In genomic region chr10:69500864-69501468, GRCh38 we compare ENCODE assay signal across 23 cellular contexts.
"Had no signal": no experiment of that assay in that cellular context is flagged by ENCODE, and none has a peak within 500 bp of the region (broad histone marks: within the 10 kb centered on the region; RNA-seq: fewer than 3 reads in every experiment).

No MANE protein-coding gene starts in this region.

- DNase-seq: activated CD4-positive, alpha-beta T cell treated with anti-CD3 and anti-CD28 coated beads for 48 hours; activated CD4-positive, alpha-beta T cell treated with anti-CD3 and anti-CD28 coated beads, Interleukin-2, amount 50 U/mL, for 48 hours; activated CD8-positive, alpha-beta memory T cell treated with anti-CD3 and anti-CD28 coated beads, Interleukin-2, amount 50 U/mL, for 4 hours; activated T-cell treated with anti-CD3 and anti-CD28 coated beads, Interleukin-2, amount 50 U/mL, for 24 hours; anterior cingulate cortex; effector CD4-positive, alpha-beta T cell; hippocampal formation; left cardiac atrium; midbrain; naive thymus-derived CD4-positive, alpha-beta T cell; pancreas; psoas muscle; stimulated activated naive CD4-positive, alpha-beta T cell; SW 1271; T1000; thyroid gland; WERI-Rb-1 had no signal

- H3K9me3 Mint-ChIP-seq: activated naive CD4-positive, alpha-beta T cell treated with anti-CD3 and anti-CD28 coated beads, Interleukin-2, amount 50 U/mL, for 72 hours; activated T-cell treated with anti-CD3 and anti-CD28 coated beads, Interleukin-2, amount 50 U/mL, for 24 hours; central memory CD8-positive, alpha-beta T cell; dendritic cell treated with granulocyte-macrophage colony-stimulating factor and Interleukin-4, amounts not matched to agents 40 ng/mL and 50 ng/mL, for 4 days; naive thymus-derived CD4-positive, alpha-beta T cell; T-helper 1 cell treated with Interleukin-12 subunit alpha and Interleukin-12 subunit beta and Interleukin-4 antibody, amounts not matched to agents 30 μg/mL and 1 μg/mL, for 36 hours had no signal

- H3K9me3 ChIP-seq: pancreas, psoas muscle, right atrium auricular region, thyroid gland had no signal

- H3K4me1 ChIP-seq: pancreas, right atrium auricular region had no signal

- ATAC-seq: activated CD4-positive, CD25-positive, alpha-beta regulatory T cell treated with anti-CD3 and anti-CD28 coated beads, Interleukin-2, amount 50 U/mL, for 24 hours; activated naive CD4-positive, alpha-beta T cell treated with anti-CD3 and anti-CD28 coated beads, Interleukin-2, amount 50 U/mL, for 72 hours; left cardiac atrium; naive thymus-derived CD4-positive, alpha-beta T cell; pancreas; psoas muscle had no signal

- H3K27me3 ChIP-seq: pancreas, right atrium auricular region, thyroid gland had no signal

- H3K27ac Mint-ChIP-seq: activated naive CD4-positive, alpha-beta T cell treated with anti-CD3 and anti-CD28 coated beads, Interleukin-2, amount 50 U/mL, for 72 hours; activated T-cell treated with anti-CD3 and anti-CD28 coated beads, Interleukin-2, amount 50 U/mL, for 24 hours; dendritic cell treated with granulocyte-macrophage colony-stimulating factor and Interleukin-4, amounts not matched to agents 40 ng/mL and 50 ng/mL, for 4 days; naive thymus-derived CD4-positive, alpha-beta T cell; T-helper 1 cell treated with Interleukin-12 subunit alpha and Interleukin-12 subunit beta and Interleukin-4 antibody, amounts not matched to agents 30 μg/mL and 1 μg/mL, for 36 hours had no signal

- H3K4me1 Mint-ChIP-seq: central memory CD8-positive, alpha-beta T cell had no signal

- H3K36me3 ChIP-seq: pancreas, right atrium auricular region, thyroid gland, WERI-Rb-1 had no signal

- H3K4me3 ChIP-seq: pancreas, psoas muscle, right atrium auricular region, thyroid gland had no signal

- H3K4me3 Mint-ChIP-seq: activated T-cell treated with anti-CD3 and anti-CD28 coated beads, Interleukin-2, amount 50 U/mL, for 24 hours; central memory CD8-positive, alpha-beta T cell; dendritic cell treated with granulocyte-macrophage colony-stimulating factor and Interleukin-4, amounts not matched to agents 40 ng/mL and 50 ng/mL, for 4 days; naive thymus-derived CD4-positive, alpha-beta T cell; T-helper 1 cell treated with Interleukin-12 subunit alpha and Interleukin-12 subunit beta and Interleukin-4 antibody, amounts not matched to agents 30 μg/mL and 1 μg/mL, for 36 hours had no signal

- H3K27me3 Mint-ChIP-seq: activated T-cell treated with anti-CD3 and anti-CD28 coated beads, Interleukin-2, amount 50 U/mL, for 24 hours; central memory CD8-positive, alpha-beta T cell; naive thymus-derived CD4-positive, alpha-beta T cell had no signal

- H3K36me3 Mint-ChIP-seq: activated naive CD4-positive, alpha-beta T cell treated with anti-CD3 and anti-CD28 coated beads, Interleukin-2, amount 50 U/mL, for 72 hours; naive thymus-derived CD4-positive, alpha-beta T cell had no signal

- H3K27ac ChIP-seq: pancreas, right atrium auricular region, thyroid gland, WERI-Rb-1 had no signal
